7 cellular contexts compared by ENCODE assay signal in genomic region chr15:62344806-62345539, GRCh38. TPM values are rescaled to one million over a fixed set of nuclear protein-coding genes. Genes with fewer than 3 reads are reported as not detected.
DNase-seq lines count a peak whose midpoint lies in the region; ATAC-seq and TF ChIP-seq lines count a peak whose summit lies in the region.

No MANE protein-coding gene starts in this region.

- H3K36me3 Mint-ChIP-seq in activated naive CD4-positive, alpha-beta T cell treated with anti-CD3 and anti-CD28 coated beads, Interleukin-2, amount 50 U/mL, for 24 hours, result no peaks in the 10 kb centered on the region

- 25% methylated on average over 21 of the region's 21 CpGs for WGBS in smooth muscle cell (ENCODE audit: low lambda C conversion rate)

- TF ChIP-seq CTCF in HL-60 (IDR thresholded peaks at IDR 0.05; ENCODE audit: insufficient read depth, low read length) (peak; percentile 58), right atrium auricular region (IDR thresholded peaks at IDR 0.05) (peak; percentile 56 to 67), smooth muscle cell (IDR thresholded peaks at IDR 0.05; ENCODE audit: borderline replicate concordance, insufficient read depth, poor library complexity, severe bottlenecking) (peak; percentile 63)

- H3K9me3 Mint-ChIP-seq in activated naive CD4-positive, alpha-beta T cell treated with anti-CD3 and anti-CD28 coated beads, Interleukin-2, amount 50 U/mL, for 24 hours, result no peaks in the 10 kb centered on the region

- H3K27me3 ChIP-seq in HL-60 (ENCODE audit: insufficient read depth, poor library complexity, severe bottlenecking) (no peaks in the 10 kb centered on the region), SJCRH30 (no peaks in the 10 kb centered on the region), right atrium auricular region (no peaks in the 10 kb centered on the region), smooth muscle cell (ENCODE audit: low read depth) (no peaks in the 10 kb centered on the region)

- no peaks in the 10 kb centered on the region for H3K36me3 ChIP-seq in SJCRH30
- H3K36me3 ChIP-seq in right atrium auricular region, result no peaks in the 10 kb centered on the region
- H3K36me3 ChIP-seq in smooth muscle cell (ENCODE audit: low read depth), result no peaks in the 10 kb centered on the region

- H3K27ac Mint-ChIP-seq in activated naive CD4-positive, alpha-beta T cell treated with anti-CD3 and anti-CD28 coated beads, Interleukin-2, amount 50 U/mL, for 24 hours, result peak overlapping the region; percentile 6

- H3K4me3 Mint-ChIP-seq in activated naive CD4-positive, alpha-beta T cell treated with anti-CD3 and anti-CD28 coated beads, Interleukin-2, amount 50 U/mL, for 24 hours, result peak overlapping the region; percentile 75

- no peaks in the 10 kb centered on the region for H3K4me1 ChIP-seq in SJCRH30
- H3K4me1 ChIP-seq in right atrium auricular region, result no peaks in the 10 kb centered on the region
- H3K4me1 ChIP-seq in smooth muscle cell (ENCODE audit: low read depth), result no peaks in the 10 kb centered on the region

- ATAC-seq in GM18505 (IDR thresholded peaks at IDR 0.05; ENCODE audit: unreplicated experiment) (peak; percentile 48), HG03571 (IDR thresholded peaks at IDR 0.05; ENCODE audit: unreplicated experiment) (no peak)

- H4K20me1 ChIP-seq in smooth muscle cell (ENCODE audit: low read depth), result no peaks in the 10 kb centered on the region

- no peak overlapping the region for H3K9ac ChIP-seq in smooth muscle cell (ENCODE audit: low read depth)

- no peaks in the 10 kb centered on the region for H3F3A ChIP-seq in smooth muscle cell (ENCODE audit: low read depth)

- peak overlapping the region; percentile 66 for H2AFZ ChIP-seq in smooth muscle cell (ENCODE audit: low read depth)

- H3K79me2 ChIP-seq in smooth muscle cell (ENCODE audit: low read depth), result no peaks in the 10 kb centered on the region

- DNase-seq in HL-60 (ENCODE audit: low read depth in 1 of 2, low spot score in 1 of 2), result peak; percentile 30 to 49
- DNase-seq in SJCRH30, result peak; percentile 21 to 48
- DNase-seq in right atrium auricular region (ENCODE audit: low spot score), result no peak
- DNase-seq in smooth muscle cell (lab: John Stamatoyannopoulos, UW; ENCODE audit: unreplicated experiment), result no peak

- H3K4me3 ChIP-seq in HL-60 (replicated peaks; ENCODE audit: insufficient read depth, low read length) (no peak overlapping the region), SJCRH30 (no peak overlapping the region), right atrium auricular region (no peak overlapping the region), smooth muscle cell (peak overlapping the region; percentile 35)

- peaks cover 6% of the 10 kb centered on the region for H3K4me1 Mint-ChIP-seq in activated naive CD4-positive, alpha-beta T cell treated with anti-CD3 and anti-CD28 coated beads, Interleukin-2, amount 50 U/mL, for 24 hours

- no peak overlapping the region for H3K27ac ChIP-seq in HL-60 (replicated peaks)
- H3K27ac ChIP-seq in SJCRH30, result no peak overlapping the region
- H3K27ac ChIP-seq in right atrium auricular region, result no peak overlapping the region
- H3K27ac ChIP-seq in smooth muscle cell (ENCODE audit: low read depth), result no peak overlapping the region

- no peak for TF ChIP-seq POLR2A in GM18505 (IDR thresholded peaks at IDR 0.05; ENCODE audit: borderline replicate concordance, extremely low read depth, insufficient read depth, insufficient read length)

- H3K9me3 ChIP-seq in SJCRH30 (replicated peaks), result no peaks in the 10 kb centered on the region
- H3K9me3 ChIP-seq in right atrium auricular region, result no peaks in the 10 kb centered on the region
- H3K9me3 ChIP-seq in smooth muscle cell (replicated peaks; ENCODE audit: low read depth), result no peaks in the 10 kb centered on the region

- no peaks in the 10 kb centered on the region for H3K27me3 Mint-ChIP-seq in activated naive CD4-positive, alpha-beta T cell treated with anti-CD3 and anti-CD28 coated beads, Interleukin-2, amount 50 U/mL, for 24 hours

- H3K4me2 ChIP-seq in smooth muscle cell, result peak overlapping the region; percentile 78

RNA-seq across cellular contexts. Expression of gene TLN2, which starts 45.4 kb away (rescaled TPM):
- total RNA-seq in SJCRH30 (2014; rRNA removed; shearing (Covaris generic)), result 16.4 and 16.5 TPM in 2 replicates
- 10 to 100 TPM; 19.6 to 31.0 TPM for total RNA-seq in right atrium auricular region
- 13.0 and 15.8 TPM in 2 replicates for total RNA-seq in smooth muscle cell
- polyA plus RNA-seq in smooth muscle cell, result 8.1 and 10.4 TPM in 2 replicates

Comparison
In these comparisons a context has a peak if more than half of its experiments do, and no peak if none do; other contexts are left out.
1. DNase-seq: peak in HL-60 (2 of 2) and SJCRH30 (2 of 2); none in right atrium auricular region (single experiment) and smooth muscle cell (single experiment).
2. Peak in every context shown above with its lines, with median percentiles within 50 percentile points of each other: CTCF ChIP-seq.